In the genomic region with DNA sequence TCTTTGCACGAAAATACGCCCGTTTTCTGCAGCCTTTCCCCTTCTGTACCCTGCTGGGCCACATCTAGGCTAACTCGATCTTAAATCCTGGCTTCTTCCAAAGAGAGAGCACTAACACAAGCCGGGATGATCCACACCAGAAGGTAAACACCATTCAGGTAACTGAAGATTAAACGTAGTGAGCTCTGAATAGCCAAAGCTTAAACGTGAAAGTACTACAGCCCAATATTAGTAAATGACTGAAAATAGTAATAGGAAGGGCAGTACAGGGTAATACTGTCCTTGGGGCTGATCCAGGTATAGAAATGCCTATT, we compare ENCODE assay signal across 8 cellular contexts. TPM values are rescaled to one million over a fixed set of nuclear protein-coding genes. Genes with fewer than 3 reads are reported as not detected.
DNase-seq lines count a peak whose midpoint lies in the region; ATAC-seq and TF ChIP-seq lines count a peak whose summit lies in the region.

No MANE protein-coding gene starts in this region.

- H3K4ac ChIP-seq in neuronal stem cell (ENCODE audit: low read length), result no peak overlapping the region

- H3K27ac Mint-ChIP-seq in Calu3 (ENCODE audit: unreplicated experiment), result peak overlapping the region; percentile 97

- H2AK5ac ChIP-seq in neuronal stem cell (ENCODE audit: low read depth, low read length), result no peak overlapping the region

- H2BK12ac ChIP-seq in neuronal stem cell (ENCODE audit: low read length), result no peak overlapping the region

- H3K4me3 Mint-ChIP-seq in Calu3 (ENCODE audit: low read depth, unreplicated experiment), result peak overlapping the region; percentile 91

- peaks cover 36% of the 10 kb centered on the region for H3K36me3 ChIP-seq in NT2/D1 (ENCODE audit: insufficient read depth, insufficient read length, low read length)
- peaks cover 24 to 44% of the 10 kb centered on the region in 2 donors for H3K36me3 ChIP-seq in neuronal stem cell (replicated peaks in 1 of 2; ENCODE audit: control insufficient read depth in 2 of 2, insufficient read depth in 2 of 2, low read length in 2 of 2)

- no peak for TF ChIP-seq CTCF in Calu3 (IDR thresholded peaks at IDR 0.05; ENCODE audit: unreplicated experiment)
- TF ChIP-seq CTCF in epithelial cell of esophagus (IDR thresholded peaks at IDR 0.05; ENCODE audit: insufficient read depth, low read depth, low read length, missing control alignments), result no peak

- H4K8ac ChIP-seq in neuronal stem cell (ENCODE audit: low read depth, low read length), result peak overlapping the region; percentile 58

- no peaks in the 10 kb centered on the region for H3K9me3 Mint-ChIP-seq in Calu3 (ENCODE audit: low read depth, unreplicated experiment)

- H3K4me3 ChIP-seq in NT2/D1 (ENCODE audit: insufficient read length, low read depth), result peak overlapping the region; percentile 92
- peak overlapping the region; percentile 75 for H3K4me3 ChIP-seq in epithelial cell of esophagus (ENCODE audit: low read length)
- peak overlapping the region; percentile 74 to 89 for H3K4me3 ChIP-seq in neuronal stem cell (ENCODE audit: low read length in 2 of 2)

- intact Hi-C loops in Calu3 (cut with micrococcal nuclease; ENCODE audit: unreplicated experiment), result no loop called here

- H3K9me3 ChIP-seq in NT2/D1 (ENCODE audit: insufficient read depth, low read length) (no peaks in the 10 kb centered on the region), neuronal stem cell (replicated peaks in 1 of 2; ENCODE audit: control insufficient read depth in 2 of 2, insufficient read depth in 1 of 2, low read depth in 1 of 2, low read length in 2 of 2) (no peaks in the 10 kb centered on the region)

- no peak overlapping the region for H2BK5ac ChIP-seq in neuronal stem cell (ENCODE audit: low read length)

- H4K91ac ChIP-seq in neuronal stem cell (ENCODE audit: low read depth, low read length, poor library complexity), result no peak overlapping the region

- H3K9ac ChIP-seq in NT2/D1 (ENCODE audit: insufficient read length, low read depth), result peak overlapping the region; percentile 99
- H3K9ac ChIP-seq in neuronal stem cell (ENCODE audit: low read depth, low read length, poor library complexity), result peak overlapping the region; percentile 81

- no peaks in the 10 kb centered on the region for H3K27me3 Mint-ChIP-seq in Calu3 (ENCODE audit: unreplicated experiment)

- H3K4me1 ChIP-seq in NT2/D1 (ENCODE audit: insufficient read depth, insufficient read length), result no peaks in the 10 kb centered on the region
- H3K4me1 ChIP-seq in neuronal stem cell (ENCODE audit: control insufficient read depth in 2 of 2, insufficient read depth in 1 of 2, low read depth in 1 of 2, low read length in 2 of 2), result peaks cover 6 to 11% of the 10 kb centered on the region in 2 donors

- H2BK15ac ChIP-seq in neuronal stem cell (ENCODE audit: low read length), result no peak overlapping the region

- H2AFZ ChIP-seq in neuronal stem cell (ENCODE audit: low read length), result peak overlapping the region; percentile 83

- peaks cover 47% of the 10 kb centered on the region for H3K36me3 Mint-ChIP-seq in Calu3 (ENCODE audit: insufficient read depth, unreplicated experiment)

- no peak for DNase-seq in Calu3
- no peak for DNase-seq in NT2/D1 (ENCODE audit: low read depth, low spot score)
- DNase-seq in epithelial cell of esophagus (ENCODE audit: low read depth), result no peak
- no peak for DNase-seq in neuronal stem cell (ENCODE audit: low spot score)
- no peak for DNase-seq in NCI-H446 treated with DMSO at 0.1 percent for 48 hours (lab: John Stamatoyannopoulos, UW)
- DNase-seq in DMS53 (lab: John Stamatoyannopoulos, UW), result no peak

- ATAC-seq in HG02840 (IDR thresholded peaks at IDR 0.05; ENCODE audit: low FRiP score, unreplicated experiment), result no peak
- ATAC-seq in GM19467 (IDR thresholded peaks at IDR 0.05; ENCODE audit: unreplicated experiment), result no peak

- BruUV-seq in Calu3 (replicated peaks; lab: Mats Ljungman, UMichigan), result TSS peak; percentile 91

- peak overlapping the region; percentile 87 for H3K27ac ChIP-seq in neuronal stem cell (replicated peaks; ENCODE audit: low read length)

- H3K27me3 ChIP-seq in NT2/D1 (ENCODE audit: insufficient read depth, insufficient read length) (no peaks in the 10 kb centered on the region), neuronal stem cell (ENCODE audit: control insufficient read depth in 3 of 3, insufficient read depth in 3 of 3, low read depth in 1 of 3, low read length in 3 of 3) (no peaks in the 10 kb centered on the region)

- CTCF ChIA-PET in Calu3 (lab: Charles Lee), result interaction anchor here (0.7 to 1.3 kb wide), 2 partner anchors 9 to 19 kb away, joined by 6 read pairs; no protein-coding TSS in a partner anchor

- whole genome bisulfite sequencing in neuronal stem cell (ENCODE audit: extremely low coverage in 2 of 2, insufficient read length in 2 of 2, insufficient replicate concordance in 1 of 2), 2 donors, result no CpG with 5 or more reads among the region's 7 CpGs

- H3K79me1 ChIP-seq in neuronal stem cell (ENCODE audit: low read depth, low read length), result no peaks in the 10 kb centered on the region

- H3K18ac ChIP-seq in neuronal stem cell (ENCODE audit: low read length), result peak overlapping the region; percentile 63

- H2BK120ac ChIP-seq in neuronal stem cell (ENCODE audit: low read depth, low read length), result no peak overlapping the region

- no peak overlapping the region for H3K23ac ChIP-seq in neuronal stem cell (ENCODE audit: low read depth, low read length, poor library complexity)

- peaks cover 10% of the 10 kb centered on the region for H3K4me1 Mint-ChIP-seq in Calu3 (ENCODE audit: low read depth, unreplicated experiment)

- peak overlapping the region; percentile 87 for H3K4me2 ChIP-seq in neuronal stem cell (ENCODE audit: insufficient read depth, low read length, poor library complexity, severe bottlenecking)

- no peak overlapping the region for H3K14ac ChIP-seq in neuronal stem cell (ENCODE audit: low read length)

RNA-seq across cellular contexts. Expression of gene MRPL53, which starts 0.4 kb away (rescaled TPM):
- total RNA-seq in Calu3 (2022), result 83.7 and 88.9 TPM in 2 replicates
- polyA plus RNA-seq in neuronal stem cell (2013, experiment 1 of 2), result 80.8 TPM
- polyA plus RNA-seq in neuronal stem cell (2013, experiment 2 of 2), result 80.5 TPM

RNA-seq across cellular contexts. Expression of gene MOGS, which starts 7.7 kb away (rescaled TPM):
- 64.8 and 66.3 TPM in 2 replicates for total RNA-seq in Calu3 (2022)
- 39.6 TPM for polyA plus RNA-seq in neuronal stem cell (2013, experiment 1 of 2)
- polyA plus RNA-seq in neuronal stem cell (2013, experiment 2 of 2), result 38.5 TPM

RNA-seq across cellular contexts. Expression of gene CCDC142, which starts 9.9 kb away (rescaled TPM):
- total RNA-seq in Calu3 (2022), result 29.9 and 30.4 TPM in 2 replicates
- polyA plus RNA-seq in neuronal stem cell (2013, experiment 1 of 2), result 5.2 TPM
- polyA plus RNA-seq in neuronal stem cell (2013, experiment 2 of 2), result 5.7 TPM

RNA-seq across cellular contexts. Expression of gene TTC31, which starts 10.0 kb away (rescaled TPM):
- total RNA-seq in Calu3 (2022), result 26.2 and 32.9 TPM in 2 replicates
- polyA plus RNA-seq in neuronal stem cell (2013, experiment 1 of 2), result 16.0 TPM
- polyA plus RNA-seq in neuronal stem cell (2013, experiment 2 of 2), result 16.5 TPM

RNA-seq across cellular contexts. Expression of gene WBP1, which starts 14.7 kb away (rescaled TPM):
- 61.6 and 63.7 TPM in 2 replicates for total RNA-seq in Calu3 (2022)
- 148 TPM for polyA plus RNA-seq in neuronal stem cell (2013, experiment 1 of 2)
- 146 TPM for polyA plus RNA-seq in neuronal stem cell (2013, experiment 2 of 2)
